Comparison of ENCODE assay signal across 8 cellular contexts in the genomic region with DNA sequence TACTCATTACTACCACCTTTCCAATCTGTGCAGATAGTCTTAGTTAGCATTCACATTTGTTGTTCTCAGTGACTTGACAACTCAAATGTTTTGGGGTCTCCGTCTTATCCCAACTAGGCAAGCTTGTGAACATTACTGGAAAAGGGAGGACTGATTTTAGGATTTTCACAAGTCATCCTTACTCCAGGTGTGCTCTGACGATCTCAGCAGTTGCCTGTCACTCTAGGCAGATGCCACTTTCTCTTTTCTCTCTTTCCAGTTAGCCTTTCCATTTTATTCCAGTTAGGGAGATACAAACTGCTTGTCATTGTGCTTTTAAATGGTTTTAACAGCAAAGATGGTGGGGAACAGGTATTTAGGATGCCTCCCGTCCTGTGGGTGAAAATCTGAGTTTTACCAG. TPM values are rescaled to one million over a fixed set of nuclear protein-coding genes. Genes with fewer than 3 reads are reported as not detected.
A peak's percentile ranks its signal among the peaks of the same experiment; 100 is the strongest.
DNase-seq lines count a peak whose midpoint lies in the region; TF ChIP-seq lines count a peak whose summit lies in the region.

No MANE protein-coding gene starts in this region.

- peaks cover 53% of the 10 kb centered on the region for H3K79me2 ChIP-seq in OCI-LY3 (ENCODE audit: low read length)
- peaks cover 36% of the 10 kb centered on the region for H3K79me2 ChIP-seq in osteoblast (ENCODE audit: insufficient read depth, low read length)

- CTCF ChIA-PET in CD4-positive, alpha-beta memory T cell (lab: Charles Lee; ENCODE audit: partially characterized antibody) = interaction anchor here (0.8 to 7.9 kb wide), 9 partner anchors 10 to 368 kb away, joined by 3 to 68 read pairs (median 7); partner anchors contain the start of genes ERBB3, RNF41, RPL41 and SMARCC2

- TF ChIP-seq CTCF in OCI-LY3 (IDR thresholded peaks at IDR 0.05; ENCODE audit: low read depth, low read length) = no peak
- no peak for TF ChIP-seq CTCF in epithelial cell of esophagus (IDR thresholded peaks at IDR 0.05; ENCODE audit: insufficient read depth, low read depth, low read length, missing control alignments)
- no peak for TF ChIP-seq CTCF in osteoblast (IDR thresholded peaks at IDR 0.05; ENCODE audit: extremely low read depth, low read depth, low read length)
- TF ChIP-seq CTCF in GM13977 (IDR thresholded peaks at IDR 0.05; ENCODE audit: extremely low read depth, insufficient read depth, missing control alignments) = no peak

- in situ Hi-C loops in GM13977 (cut with MboI; ENCODE audit: low pct_unique_long_range_greater_than_20kb, low sequenced_read_pairs, unreplicated experiment) = no loop called here

- peaks cover 49% of the 10 kb centered on the region for H3K4me1 ChIP-seq in CD4-positive, alpha-beta memory T cell (ENCODE audit: insufficient read depth, low read length)
- H3K4me1 ChIP-seq in OCI-LY3 (ENCODE audit: low read length) (peaks cover 19% of the 10 kb centered on the region), osteoblast (ENCODE audit: insufficient read depth, low read length) (peaks cover 18% of the 10 kb centered on the region)

- intact Hi-C loops in CD4-positive, alpha-beta memory T cell (cut with micrococcal nuclease) = no loop called here

- no peaks in the 10 kb centered on the region for H3K27me3 Mint-ChIP-seq in CD4-positive, alpha-beta memory T cell

- H3K4me1 Mint-ChIP-seq in CD4-positive, alpha-beta memory T cell = peaks cover 33 to 62% (median 47%) of the 10 kb centered on the region in 4 donors

- H3K27ac Mint-ChIP-seq in CD4-positive, alpha-beta memory T cell = peak overlapping the region; percentile 78 to 99 (median 98)

- peak overlapping the region; percentile 89 to 99 (median 96) for H3K4me3 Mint-ChIP-seq in CD4-positive, alpha-beta memory T cell

- no peak for DNase-seq in CD4-positive, alpha-beta memory T cell
- DNase-seq in epithelial cell of esophagus (ENCODE audit: low read depth) (no peak), osteoblast (ENCODE audit: insufficient read length, low spot score, missing footprints) (no peak), C1 segment of cervical spinal cord (lab: John Stamatoyannopoulos, UW) (no peak), NK-92 (lab: John Stamatoyannopoulos, UW; ENCODE audit: unreplicated experiment) (no peak), SK-N-DZ (ENCODE audit: low spot score) (no peak), GM13977 (ENCODE audit: low spot score) (no peak)

- H3K4me3 ChIP-seq in CD4-positive, alpha-beta memory T cell (ENCODE audit: low read length in 2 of 2) = peak overlapping the region; percentile 25 to 90
- H3K4me3 ChIP-seq in OCI-LY3 (ENCODE audit: low read length) (peak overlapping the region; percentile 84), epithelial cell of esophagus (ENCODE audit: low read length) (peak overlapping the region; percentile 91), osteoblast (ENCODE audit: insufficient read depth, low read length) (peak overlapping the region; percentile 94)

- peak overlapping the region; percentile 82 for H3K27ac ChIP-seq in CD4-positive, alpha-beta memory T cell (ENCODE audit: low read depth, low read length)
- H3K27ac ChIP-seq in OCI-LY3 (ENCODE audit: low read length) (peak overlapping the region; percentile 71), osteoblast (ENCODE audit: low read depth, low read length) (peak overlapping the region; percentile 73)

- POLR2A ChIA-PET in CD4-positive, alpha-beta memory T cell (lab: Charles Lee; ENCODE audit: partially characterized antibody) = interaction anchor here (0.5 to 10.8 kb wide), 14 partner anchors 8 to 582 kb away, joined by 3 to 324 read pairs (median 11); partner anchors contain the start of genes ERBB3, ESYT1, MYL6 and PTGES3

- H3K4me2 ChIP-seq in OCI-LY3 (ENCODE audit: low read length) = peak overlapping the region; percentile 100
- H3K4me2 ChIP-seq in osteoblast (ENCODE audit: insufficient read depth, low read length) = peak overlapping the region; percentile 80

- no peaks in the 10 kb centered on the region for H3K9me3 ChIP-seq in CD4-positive, alpha-beta memory T cell (ENCODE audit: control insufficient read depth in 1 of 2, low read length in 2 of 2)
- H3K9me3 ChIP-seq in OCI-LY3 (ENCODE audit: insufficient read depth, low read length) (no peaks in the 10 kb centered on the region), osteoblast (ENCODE audit: low read depth, low read length) (no peaks in the 10 kb centered on the region)

- H3K36me3 ChIP-seq in CD4-positive, alpha-beta memory T cell (ENCODE audit: insufficient read depth, low read length) = peaks cover 38% of the 10 kb centered on the region
- H3K36me3 ChIP-seq in OCI-LY3 (replicated peaks; ENCODE audit: low read depth, low read length) (peaks cover 43% of the 10 kb centered on the region), osteoblast (ENCODE audit: insufficient read depth, low read length) (peaks cover 38% of the 10 kb centered on the region)

- peaks cover 38 to 49% of the 10 kb centered on the region in 2 donors for H3K36me3 Mint-ChIP-seq in CD4-positive, alpha-beta memory T cell

- H3K9ac ChIP-seq in OCI-LY3 (ENCODE audit: low read length) = peak overlapping the region; percentile 94

- H3K27me3 ChIP-seq in CD4-positive, alpha-beta memory T cell (ENCODE audit: insufficient read depth, low read length) = no peaks in the 10 kb centered on the region
- no peaks in the 10 kb centered on the region for H3K27me3 ChIP-seq in OCI-LY3 (ENCODE audit: low read depth, low read length)
- H3K27me3 ChIP-seq in osteoblast (ENCODE audit: insufficient read depth, low read length) = no peaks in the 10 kb centered on the region

- H4K20me1 ChIP-seq in OCI-LY3 (ENCODE audit: insufficient read depth, low read length) (peaks cover 12% of the 10 kb centered on the region), osteoblast (ENCODE audit: insufficient read depth, low read length) (peaks cover 3% of the 10 kb centered on the region)

- no peak overlapping the region for H2AFZ ChIP-seq in OCI-LY3 (ENCODE audit: low read depth, low read length)
- no peak overlapping the region for H2AFZ ChIP-seq in osteoblast (ENCODE audit: low read length)

- no peaks in the 10 kb centered on the region for H3K9me3 Mint-ChIP-seq in CD4-positive, alpha-beta memory T cell

RNA-seq across cellular contexts. Expression of gene PA2G4, which starts 1.1 kb away (rescaled TPM):
- total RNA-seq in CD4-positive, alpha-beta memory T cell = 100 to 1,000 TPM; 106 to 108 TPM
- 100 to 1,000 TPM; 204 to 223 TPM for polyA plus RNA-seq in CD4-positive, alpha-beta memory T cell
- total RNA-seq in osteoblast = 99.0 and 115 TPM in 2 replicates
- polyA plus RNA-seq in SK-N-DZ (2014; cell fraction: cytosol; rRNA removed) = 542 and 642 TPM in 2 replicates
- 265 and 280 TPM in 2 replicates for polyA plus RNA-seq in SK-N-DZ (2014; cell fraction: nucleus; rRNA removed)

RNA-seq across cellular contexts. Expression of gene RPL41, which starts 10.9 kb away (rescaled TPM):
- total RNA-seq in CD4-positive, alpha-beta memory T cell = 1,000 to 10,000 TPM; 5,438 to 5,728 TPM
- polyA plus RNA-seq in CD4-positive, alpha-beta memory T cell = 1,000 to 10,000 TPM; 6,058 to 8,691 TPM
- 1,930 and 2,844 TPM in 2 replicates for total RNA-seq in osteoblast
- 3,750 and 3,796 TPM in 2 replicates for polyA plus RNA-seq in SK-N-DZ (2014; cell fraction: cytosol; rRNA removed)
- 2,247 and 3,087 TPM in 2 replicates for polyA plus RNA-seq in SK-N-DZ (2014; cell fraction: nucleus; rRNA removed)

RNA-seq across cellular contexts. Expression of gene ZC3H10, which starts 12.6 kb away (rescaled TPM):
- total RNA-seq in CD4-positive, alpha-beta memory T cell = 10 to 100 TPM; 16.3 to 19.6 TPM
- polyA plus RNA-seq in CD4-positive, alpha-beta memory T cell = 1 to 10 TPM in 1 of 2 donors, under 1 TPM in 1; 0.27 to 3.9 TPM
- total RNA-seq in osteoblast = 9.0 and 10.6 TPM in 2 replicates
- polyA plus RNA-seq in SK-N-DZ (2014; cell fraction: cytosol; rRNA removed) = 4.9 and 5.9 TPM in 2 replicates
- 5.0 and 5.6 TPM in 2 replicates for polyA plus RNA-seq in SK-N-DZ (2014; cell fraction: nucleus; rRNA removed)

RNA-seq across cellular contexts. Expression of gene ESYT1, which starts 22.6 kb away (rescaled TPM):
- total RNA-seq in CD4-positive, alpha-beta memory T cell = 100 to 1,000 TPM; 249 to 258 TPM
- polyA plus RNA-seq in CD4-positive, alpha-beta memory T cell = 100 to 1,000 TPM; 395 to 690 TPM
- total RNA-seq in osteoblast = 239 and 304 TPM in 2 replicates
- 52.5 and 91.4 TPM in 2 replicates for polyA plus RNA-seq in SK-N-DZ (2014; cell fraction: cytosol; rRNA removed)
- polyA plus RNA-seq in SK-N-DZ (2014; cell fraction: nucleus; rRNA removed) = 56.6 and 68.2 TPM in 2 replicates

RNA-seq across cellular contexts. Expression of gene ERBB3, which starts 25.5 kb away (rescaled TPM):
- total RNA-seq in CD4-positive, alpha-beta memory T cell = 1 to 10 TPM; 5.9 to 6.9 TPM
- under 1 TPM; 0.61 to 0.70 TPM for polyA plus RNA-seq in CD4-positive, alpha-beta memory T cell
- 1.1 and 2.4 TPM in 2 replicates for total RNA-seq in osteoblast
- polyA plus RNA-seq in SK-N-DZ (2014; cell fraction: cytosol; rRNA removed) = 0.03 and 0.30 TPM in 2 replicates
- polyA plus RNA-seq in SK-N-DZ (2014; cell fraction: nucleus; rRNA removed) = 0.19 and 0.42 TPM in 2 replicates
